In genomic region chr4:7761720-7762119, GRCh38 we compare ENCODE assay signal across 8 cellular contexts.
DNase-seq lines count a peak whose midpoint lies in the region; ATAC-seq and TF ChIP-seq lines count a peak whose summit lies in the region.

No MANE protein-coding gene starts in this region.

- no peaks in the 10 kb centered on the region for H3K27me3 ChIP-seq in sigmoid colon

- H3K27ac ChIP-seq in sigmoid colon = peak overlapping the region; percentile 64 to 78 (median 70)

- TF ChIP-seq EP300 in sigmoid colon (IDR thresholded peaks at IDR 0.05) = no peak

- no peaks in the 10 kb centered on the region for H3K9me3 ChIP-seq in sigmoid colon

- no peak overlapping the region for H3K4me3 ChIP-seq in sigmoid colon

- no peak for TF ChIP-seq POLR2A in sigmoid colon (IDR thresholded peaks at IDR 0.05)

- DNase-seq in NCI-H1417 (lab: John Stamatoyannopoulos, UW) (peak; percentile 3 to 28 (median 23)), NCI-H1417 treated with DMSO at 0.1 percent for 48 hours (lab: John Stamatoyannopoulos, UW) (no peak), SK-N-DZ (ENCODE audit: low spot score) (peak; percentile 35), left cardiac atrium (peak; percentile 89), sigmoid colon (peak; percentile 96), KG1 (lab: John Stamatoyannopoulos, UW) (no peak)
- peak; percentile 25 for DNase-seq in activated naive CD8-positive, alpha-beta T cell treated with anti-CD3 and anti-CD28 coated beads, Interleukin-2, amount 50 U/mL, for 16 hours (ENCODE audit: low read depth, low spot score)

- intact Hi-C loops in left cardiac atrium (cut with DNase I) = loop anchor here (2.0 to 5.0 kb wide), 3 partner anchors 41 to 226 kb away; no protein-coding TSS in a partner anchor
- intact Hi-C loops in sigmoid colon (cut with DNase I) = loop anchor here (1.0 to 5.0 kb wide), 3 partner anchors 43 to 225 kb away; no protein-coding TSS in a partner anchor

- TF ChIP-seq CTCF in sigmoid colon (IDR thresholded peaks at IDR 0.05) = peak; percentile 75 to 96 (median 82)

- ATAC-seq in HG03039 (IDR thresholded peaks at IDR 0.05; ENCODE audit: unreplicated experiment) (peak; percentile 74), left cardiac atrium (peak; percentile 78 to 85)

- WGBS in sigmoid colon, 2 donors = 25 to 31% methylated on average over 12 of the region's 12 CpGs

- peaks cover 0 to 26% (median 23%) of the 10 kb centered on the region in 4 donors for H3K4me1 ChIP-seq in sigmoid colon

- H3K36me3 ChIP-seq in sigmoid colon = peaks cover 0 to 58% (median 19%) of the 10 kb centered on the region in 4 donors

Comparison
In these comparisons a context has a peak if more than half of its experiments do, and no peak if none do; other contexts are left out.
1. DNase-seq: peak in NCI-H1417 (3 of 3), SK-N-DZ (single experiment), activated naive CD8-positive, alpha-beta T cell treated with anti-CD3 and anti-CD28 coated beads, Interleukin-2, amount 50 U/mL, for 16 hours (single experiment), left cardiac atrium (single experiment) and sigmoid colon (single experiment); none in NCI-H1417 treated with DMSO at 0.1 percent for 48 hours (single experiment) and KG1 (single experiment).